8 cellular contexts compared by ENCODE assay signal in the genomic region with DNA sequence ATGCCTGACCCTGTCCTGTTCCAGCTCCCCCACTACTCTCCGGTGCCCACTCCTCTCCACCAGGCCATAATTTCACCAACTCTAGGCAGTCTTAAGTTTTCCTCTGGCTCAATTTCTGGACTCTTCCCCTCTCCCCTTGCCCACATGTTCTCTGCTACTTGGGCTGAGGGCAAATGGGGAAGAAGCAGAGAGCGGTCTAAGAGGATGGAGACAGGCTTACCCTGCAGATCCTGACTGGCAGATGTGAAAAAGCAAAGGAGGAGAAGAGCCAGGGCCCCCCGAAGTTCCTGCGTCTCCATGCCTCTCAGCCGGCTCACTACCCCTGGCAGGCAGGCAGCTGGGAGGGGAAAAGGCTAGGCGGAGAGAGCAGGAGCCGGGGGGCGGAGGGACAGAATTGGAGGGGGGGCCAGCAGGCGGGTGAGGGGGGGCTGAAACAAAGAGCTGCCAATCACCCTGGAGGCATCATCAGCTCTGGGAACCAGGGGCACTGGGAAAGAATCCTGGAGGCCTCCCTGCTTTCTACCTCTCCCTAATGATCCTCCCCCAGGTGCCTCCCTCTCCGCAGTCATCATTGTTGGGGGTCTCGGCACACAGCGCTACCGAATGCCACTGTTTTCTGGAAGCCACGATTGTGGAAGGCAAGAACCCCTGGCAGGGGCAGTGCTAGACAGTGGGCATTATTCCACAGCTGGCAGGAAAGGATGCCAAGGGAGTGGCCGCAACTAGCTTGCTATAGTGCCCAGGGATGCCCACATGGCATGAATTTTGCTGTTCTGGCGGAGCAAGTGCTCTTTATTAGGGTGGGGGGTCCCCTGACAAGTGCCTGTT. TPM values are rescaled to one million over a fixed set of nuclear protein-coding genes. Genes with fewer than 3 reads are reported as not detected.
DNase-seq lines count a peak whose midpoint lies in the region; ATAC-seq and TF ChIP-seq lines count a peak whose summit lies in the region.

THBS3 (minus strand) TSS at position 320 of the 828 bp plus-strand sequence; CDS start at position 299, 21 bp downstream.

- CTCF ChIA-PET in activated CD8-positive, alpha-beta T cell treated with anti-CD3 and anti-CD28 coated beads, Interleukin-2, amount 10 ng/mL, durations not matched to agents 7 days and 5 days (lab: Charles Lee), result interaction anchor here (0.6 to 7.5 kb wide), 25 partner anchors 8 to 385 kb away, joined by 3 to 134 read pairs (median 7); partner anchors contain the start of genes CLK2 and KRTCAP2

- peak; percentile 12 for TF ChIP-seq CTCF in neutrophil (IDR thresholded peaks at IDR 0.05)

- no peak for ATAC-seq in activated CD8-positive, alpha-beta T cell treated with anti-CD3 and anti-CD28 coated beads, Interleukin-2, amount 10 ng/mL, durations not matched to agents 7 days and 5 days
- ATAC-seq in GM18498 (IDR thresholded peaks at IDR 0.05; ENCODE audit: unreplicated experiment) (no peak), GM21528 (IDR thresholded peaks at IDR 0.05; ENCODE audit: low FRiP score, unreplicated experiment) (no peak)

- peaks cover 2% of the 10 kb centered on the region; the same call in 1 of the 2 replicates for H3K36me3 ChIP-seq in MG63
- H3K36me3 ChIP-seq in neutrophil, result peaks cover 12% of the 10 kb centered on the region

- H3K27ac Mint-ChIP-seq in activated CD8-positive, alpha-beta T cell treated with anti-CD3 and anti-CD28 coated beads, Interleukin-2, amount 10 ng/mL, durations not matched to agents 7 days and 5 days, result peak within 1 kb of the TSS; percentile 92

- H3K4me3 Mint-ChIP-seq in activated CD8-positive, alpha-beta T cell treated with anti-CD3 and anti-CD28 coated beads, Interleukin-2, amount 10 ng/mL, durations not matched to agents 7 days and 5 days, result peak within 1 kb of the TSS; percentile 90

- no peaks in the 10 kb centered on the region for H3K27me3 ChIP-seq in MG63
- H3K27me3 ChIP-seq in neutrophil, result no peaks in the 10 kb centered on the region

- no peaks in the 10 kb centered on the region for H3K36me3 Mint-ChIP-seq in activated CD8-positive, alpha-beta T cell treated with anti-CD3 and anti-CD28 coated beads, Interleukin-2, amount 10 ng/mL, durations not matched to agents 7 days and 5 days (ENCODE audit: low read depth)

- H3K27ac ChIP-seq in neutrophil, result peak within 1 kb of the TSS; percentile 99

- peaks cover 55 to 57% of the 10 kb centered on the region in 2 experiments for H3K4me1 ChIP-seq in neutrophil (ENCODE audit: control insufficient read depth in 1 of 2, insufficient read depth in 1 of 2, low read depth in 1 of 2, low read length in 1 of 2)

- no peaks in the 10 kb centered on the region for H3K9me3 Mint-ChIP-seq in activated CD8-positive, alpha-beta T cell treated with anti-CD3 and anti-CD28 coated beads, Interleukin-2, amount 10 ng/mL, durations not matched to agents 7 days and 5 days (ENCODE audit: insufficient read depth)

- peaks cover 30% of the 10 kb centered on the region for H3K4me1 Mint-ChIP-seq in activated CD8-positive, alpha-beta T cell treated with anti-CD3 and anti-CD28 coated beads, Interleukin-2, amount 10 ng/mL, durations not matched to agents 7 days and 5 days (ENCODE audit: low read depth)

- DNase-seq in Caki2 (ENCODE audit: low read depth) (peak; percentile 29), MG63 (peak; percentile 42), glomerular endothelial cell (ENCODE audit: extremely low read depth, low read depth, low spot score) (no peak)
- no peak for DNase-seq in activated CD8-positive, alpha-beta T cell treated with anti-CD3 and anti-CD28 coated beads, Interleukin-2, amount 10 ng/mL, durations not matched to agents 7 days and 5 days
- no peak for DNase-seq in activated CD4-positive, CD25-positive, alpha-beta regulatory T cell (lab: John Stamatoyannopoulos, UW)

- in situ Hi-C loops in Caki2 (cut with HindIII; ENCODE audit: low pct_unique_long_range_greater_than_20kb, low sequenced_read_pairs), result no loop called here

- H3K9me3 ChIP-seq in MG63 (no peaks in the 10 kb centered on the region), neutrophil (no peaks in the 10 kb centered on the region)

- H3K4me3 ChIP-seq in MG63 (peak within 1 kb of the TSS; percentile 98), neutrophil (ENCODE audit: low read depth in 1 of 2, low read length in 1 of 2) (peak within 1 kb of the TSS; percentile 74 to 87)

- POLR2A ChIA-PET in activated CD8-positive, alpha-beta T cell treated with anti-CD3 and anti-CD28 coated beads, Interleukin-2, amount 10 ng/mL, durations not matched to agents 7 days and 5 days (lab: Charles Lee), result interaction anchor here (0.6 to 3.7 kb wide), 6 partner anchors 12 to 36 kb away, joined by 3 to 39 read pairs (median 13); a partner anchor contains a TSS

- H3K27me3 Mint-ChIP-seq in activated CD8-positive, alpha-beta T cell treated with anti-CD3 and anti-CD28 coated beads, Interleukin-2, amount 10 ng/mL, durations not matched to agents 7 days and 5 days (ENCODE audit: low read depth), result no peaks in the 10 kb centered on the region

RNA-seq across cellular contexts. Expression of gene THBS3, which starts in this region (rescaled TPM):
- total RNA-seq in Caki2 (2014; rRNA removed; shearing (Covaris generic); ENCODE audit: low replicate concordance), result 20.5 and 28.3 TPM in 2 replicates
- 9.1 and 11.0 TPM in 2 replicates for total RNA-seq in MG63 (2014; rRNA removed; shearing (Covaris generic); ENCODE audit: low replicate concordance)
- 10 to 100 TPM; 13.4 to 15.0 TPM for total RNA-seq in activated CD8-positive, alpha-beta T cell treated with anti-CD3 and anti-CD28 coated beads, Interleukin-2, amount 10 ng/mL, durations not matched to agents 7 days and 5 days
- 12.5 and 18.2 TPM in 2 replicates for total RNA-seq in glomerular endothelial cell

Comparison
In these comparisons a context has a peak if more than half of its experiments do, and no peak if none do; other contexts are left out.
1. DNase-seq: peak in Caki2 (single experiment) and MG63 (single experiment); none in activated CD8-positive, alpha-beta T cell treated with anti-CD3 and anti-CD28 coated beads, Interleukin-2, amount 10 ng/mL, durations not matched to agents 7 days and 5 days (single experiment), glomerular endothelial cell (single experiment) and activated CD4-positive, CD25-positive, alpha-beta regulatory T cell (0 of 4).